In genomic region chr17:57993471-57994365, GRCh38 we compare ENCODE assay signal across 8 cellular contexts. TPM values are rescaled to one million over a fixed set of nuclear protein-coding genes. Genes with fewer than 3 reads are reported as not detected.
A peak's percentile ranks its signal among the peaks of the same experiment; 100 is the strongest.
DNase-seq lines count a peak whose midpoint lies in the region; ATAC-seq lines count a peak whose summit lies in the region.

No MANE protein-coding gene starts in this region.

- no peak for ATAC-seq in activated T-cell treated with anti-CD3 and anti-CD28 coated beads, Interleukin-2, amount 50 U/mL, for 72 hours (replicated peaks in 1 of 2)
- no peak for ATAC-seq in stimulated activated effector memory CD8-positive, alpha-beta T cell treated with anti-CD3 and anti-CD28 coated beads, Interleukin-12 subunit alpha, Interleukin-12 subunit beta, amount 100 ng/mL, for 72 hours
- no peak for ATAC-seq in HG03432 (IDR thresholded peaks at IDR 0.05; ENCODE audit: unreplicated experiment)
- ATAC-seq in GM19467 (IDR thresholded peaks at IDR 0.05; ENCODE audit: unreplicated experiment) = no peak

- peaks cover 59% of the 10 kb centered on the region for H3K4me1 Mint-ChIP-seq in activated T-cell treated with anti-CD3 and anti-CD28 coated beads, Interleukin-2, amount 50 U/mL, for 72 hours (ENCODE audit: low read depth)
- peaks cover 33% of the 10 kb centered on the region for H3K4me1 Mint-ChIP-seq in stimulated activated effector memory CD8-positive, alpha-beta T cell treated with anti-CD3 and anti-CD28 coated beads, Interleukin-12 subunit alpha, Interleukin-12 subunit beta, amount 100 ng/mL, for 72 hours

- H3K27ac Mint-ChIP-seq in activated T-cell treated with anti-CD3 and anti-CD28 coated beads, Interleukin-2, amount 50 U/mL, for 72 hours = peak overlapping the region; percentile 10
- peak overlapping the region; percentile 52 for H3K27ac Mint-ChIP-seq in stimulated activated effector memory CD8-positive, alpha-beta T cell treated with anti-CD3 and anti-CD28 coated beads, Interleukin-12 subunit alpha, Interleukin-12 subunit beta, amount 100 ng/mL, for 72 hours

- H3K27me3 Mint-ChIP-seq in activated T-cell treated with anti-CD3 and anti-CD28 coated beads, Interleukin-2, amount 50 U/mL, for 72 hours (ENCODE audit: low read depth) = no peaks in the 10 kb centered on the region

- H3K36me3 Mint-ChIP-seq in activated T-cell treated with anti-CD3 and anti-CD28 coated beads, Interleukin-2, amount 50 U/mL, for 72 hours (ENCODE audit: insufficient read depth in 2 of 2) = peaks cover 1 to 17% of the 10 kb centered on the region in 2 donors
- peaks cover 51% of the 10 kb centered on the region for H3K36me3 Mint-ChIP-seq in stimulated activated effector memory CD8-positive, alpha-beta T cell treated with anti-CD3 and anti-CD28 coated beads, Interleukin-12 subunit alpha, Interleukin-12 subunit beta, amount 100 ng/mL, for 72 hours

- no peak for DNase-seq in activated T-cell treated with anti-CD3 and anti-CD28 coated beads, Interleukin-2, amount 50 U/mL, for 72 hours
- DNase-seq in activated T-cell treated with anti-CD3 and anti-CD28 coated beads, Interleukin-2, amount 50 U/mL, for 1 hour = no peak
- peak; percentile 79 for DNase-seq in NCI-H510A (lab: John Stamatoyannopoulos, UW)
- DNase-seq in caudate nucleus (lab: John Stamatoyannopoulos, UW) = no peak
- DNase-seq in stimulated activated effector memory CD8-positive, alpha-beta T cell treated with anti-CD3 and anti-CD28 coated beads, Interleukin-12 subunit alpha, Interleukin-12 subunit beta, amount 100 ng/mL, for 72 hours (ENCODE audit: low spot score in 2 of 2) = no peak
- DNase-seq in 8988T = no peak

- H3K9me3 Mint-ChIP-seq in activated T-cell treated with anti-CD3 and anti-CD28 coated beads, Interleukin-2, amount 50 U/mL, for 72 hours = no peaks in the 10 kb centered on the region
- H3K9me3 Mint-ChIP-seq in stimulated activated effector memory CD8-positive, alpha-beta T cell treated with anti-CD3 and anti-CD28 coated beads, Interleukin-12 subunit alpha, Interleukin-12 subunit beta, amount 100 ng/mL, for 72 hours = no peaks in the 10 kb centered on the region

- peak overlapping the region; percentile 7 for H3K27ac ChIP-seq in caudate nucleus (ENCODE audit: low read depth, low read length)

- no peak overlapping the region for H3K4me3 Mint-ChIP-seq in activated T-cell treated with anti-CD3 and anti-CD28 coated beads, Interleukin-2, amount 50 U/mL, for 72 hours
- no peak overlapping the region for H3K4me3 Mint-ChIP-seq in stimulated activated effector memory CD8-positive, alpha-beta T cell treated with anti-CD3 and anti-CD28 coated beads, Interleukin-12 subunit alpha, Interleukin-12 subunit beta, amount 100 ng/mL, for 72 hours

RNA-seq across cellular contexts. Expression of gene VEZF1, which starts 5.7 kb away (rescaled TPM):
- 10 to 100 TPM; 42.6 to 44.6 TPM for total RNA-seq in activated T-cell treated with anti-CD3 and anti-CD28 coated beads, Interleukin-2, amount 50 U/mL, for 72 hours

RNA-seq across cellular contexts. Expression of gene SRSF1, which starts 13.3 kb away (rescaled TPM):
- total RNA-seq in activated T-cell treated with anti-CD3 and anti-CD28 coated beads, Interleukin-2, amount 50 U/mL, for 72 hours = 100 to 1,000 TPM; 233 to 281 TPM

RNA-seq across cellular contexts. Expression of gene CUEDC1, which starts 38.5 kb away (rescaled TPM):
- 1 to 10 TPM; 1.1 to 1.4 TPM for total RNA-seq in activated T-cell treated with anti-CD3 and anti-CD28 coated beads, Interleukin-2, amount 50 U/mL, for 72 hours
